Comparison of ENCODE assay signal across 8 cellular contexts in the genomic region with DNA sequence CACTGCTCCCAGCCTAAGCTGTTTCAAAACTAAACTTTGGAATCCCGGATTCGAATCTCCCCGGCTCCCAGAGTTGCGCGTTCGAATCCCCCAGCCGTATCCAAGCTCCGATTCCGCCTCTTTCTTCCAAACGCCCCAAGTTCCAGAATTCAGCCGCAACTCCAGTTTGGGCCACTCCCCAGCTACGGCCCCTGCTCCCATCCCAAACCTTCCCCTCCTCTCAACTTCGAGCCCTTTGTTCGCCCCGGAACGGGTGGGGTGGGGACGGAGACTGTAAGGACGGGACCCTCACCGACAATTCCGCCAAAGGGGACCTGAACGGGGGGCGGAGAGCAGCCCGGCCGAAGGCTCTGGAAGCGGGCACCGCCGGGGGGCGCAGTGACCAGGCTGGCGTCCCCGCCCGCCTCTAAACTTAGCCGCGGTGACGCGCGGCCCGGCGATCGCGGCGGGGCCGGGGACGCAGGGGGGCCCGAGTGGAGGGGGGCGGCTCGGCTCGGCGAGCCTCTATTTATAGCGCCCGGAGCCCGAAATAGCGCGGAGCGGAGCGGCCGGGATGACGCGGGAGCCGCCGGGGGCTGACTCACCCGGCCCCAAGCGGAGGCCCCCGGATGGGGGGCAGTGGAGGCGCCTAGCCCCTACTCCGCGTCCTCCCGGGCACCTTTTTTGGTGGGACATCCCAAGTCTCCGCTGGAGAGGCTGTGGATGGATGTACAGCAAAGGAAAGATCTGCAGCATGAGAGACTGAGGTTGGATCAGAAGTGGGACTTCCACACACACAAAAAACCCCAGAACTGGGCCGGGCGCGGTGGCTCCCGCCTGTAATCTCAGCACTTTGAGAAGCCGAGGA. TPM values are rescaled to one million over a fixed set of nuclear protein-coding genes. Genes with fewer than 3 reads are reported as not detected.
A peak's percentile ranks its signal among the peaks of the same experiment; 100 is the strongest.
DNase-seq lines count a peak whose midpoint lies in the region; ATAC-seq and TF ChIP-seq lines count a peak whose summit lies in the region.

No MANE protein-coding gene starts in this region.

- ATAC-seq in activated CD8-positive, alpha-beta T cell treated with anti-CD3 and anti-CD28 coated beads, Interleukin-2, amount 10 ng/mL, durations not matched to agents 7 days and 5 days: peak; percentile 12
- no peak for ATAC-seq in HG03469 (IDR thresholded peaks at IDR 0.05; ENCODE audit: unreplicated experiment)
- no peak for ATAC-seq in GM18858 (IDR thresholded peaks at IDR 0.05; ENCODE audit: unreplicated experiment)

- DNase-seq in ACHN (peak; percentile 44), GM20000 (ENCODE audit: low spot score) (peak; percentile 61), glomerular visceral epithelial cell (ENCODE audit: extremely low spot score) (peak; percentile 34), posterior vena cava (ENCODE audit: low spot score) (peak; percentile 93), NCI-H1694 treated with DMSO at 0.1 percent for 48 hours (lab: John Stamatoyannopoulos, UW) (no peak)
- no peak for DNase-seq in activated CD8-positive, alpha-beta T cell treated with anti-CD3 and anti-CD28 coated beads, Interleukin-2, amount 10 ng/mL, durations not matched to agents 7 days and 5 days

- TF ChIP-seq CTCF in GM20000 (IDR thresholded peaks at IDR 0.05; ENCODE audit: extremely low read depth, missing control alignments): peak; percentile 39

- peak overlapping the region; percentile 65 for H3K4me3 Mint-ChIP-seq in activated CD8-positive, alpha-beta T cell treated with anti-CD3 and anti-CD28 coated beads, Interleukin-2, amount 10 ng/mL, durations not matched to agents 7 days and 5 days

- H3K36me3 Mint-ChIP-seq in activated CD8-positive, alpha-beta T cell treated with anti-CD3 and anti-CD28 coated beads, Interleukin-2, amount 10 ng/mL, durations not matched to agents 7 days and 5 days (ENCODE audit: low read depth): no peaks in the 10 kb centered on the region

- CTCF ChIA-PET in activated CD8-positive, alpha-beta T cell treated with anti-CD3 and anti-CD28 coated beads, Interleukin-2, amount 10 ng/mL, durations not matched to agents 7 days and 5 days (lab: Charles Lee): interaction anchor here (0.8 to 6.1 kb wide), 8 partner anchors 9 to 87 kb away, joined by 3 to 67 read pairs (median 4); no protein-coding TSS in a partner anchor

- POLR2A ChIA-PET in activated CD8-positive, alpha-beta T cell treated with anti-CD3 and anti-CD28 coated beads, Interleukin-2, amount 10 ng/mL, durations not matched to agents 7 days and 5 days (lab: Charles Lee): interaction anchor here (1.1 kb wide), 1 partner anchor 50 kb away, joined by 7 read pairs; no protein-coding TSS in a partner anchor

- in situ Hi-C loops in ACHN (cut with HindIII; ENCODE audit: low pct_ligation_motif_present, low pct_unique_long_range_greater_than_20kb, low sequenced_read_pairs): no loop called here

- peaks cover 31% of the 10 kb centered on the region for H3K4me1 Mint-ChIP-seq in activated CD8-positive, alpha-beta T cell treated with anti-CD3 and anti-CD28 coated beads, Interleukin-2, amount 10 ng/mL, durations not matched to agents 7 days and 5 days (ENCODE audit: low read depth)

- H3K27ac Mint-ChIP-seq in activated CD8-positive, alpha-beta T cell treated with anti-CD3 and anti-CD28 coated beads, Interleukin-2, amount 10 ng/mL, durations not matched to agents 7 days and 5 days: no peak overlapping the region

- no peaks in the 10 kb centered on the region for H3K9me3 Mint-ChIP-seq in activated CD8-positive, alpha-beta T cell treated with anti-CD3 and anti-CD28 coated beads, Interleukin-2, amount 10 ng/mL, durations not matched to agents 7 days and 5 days (ENCODE audit: insufficient read depth)

- peaks cover 9% of the 10 kb centered on the region for H3K27me3 Mint-ChIP-seq in activated CD8-positive, alpha-beta T cell treated with anti-CD3 and anti-CD28 coated beads, Interleukin-2, amount 10 ng/mL, durations not matched to agents 7 days and 5 days (ENCODE audit: low read depth)

- intact Hi-C loops in posterior vena cava (cut with DNase I): no loop called here

RNA-seq across cellular contexts. Expression of a gene that starts 4.9 kb away (rescaled TPM):
- 10 to 100 TPM; 57.5 to 64.8 TPM for total RNA-seq in activated CD8-positive, alpha-beta T cell treated with anti-CD3 and anti-CD28 coated beads, Interleukin-2, amount 10 ng/mL, durations not matched to agents 7 days and 5 days
- 10 to 100 TPM; 65.0 to 68.4 TPM for total RNA-seq in posterior vena cava

RNA-seq across cellular contexts. Expression of a gene that starts 22.2 kb away (rescaled TPM):
- total RNA-seq in activated CD8-positive, alpha-beta T cell treated with anti-CD3 and anti-CD28 coated beads, Interleukin-2, amount 10 ng/mL, durations not matched to agents 7 days and 5 days: 10 to 100 TPM in 1 of 2 experiments, 1 to 10 TPM in 1; 9.5 to 10.6 TPM
- total RNA-seq in posterior vena cava: 1 to 10 TPM; 4.2 to 4.8 TPM

RNA-seq across cellular contexts. Expression of a gene that starts 23.7 kb away (rescaled TPM):
- total RNA-seq in activated CD8-positive, alpha-beta T cell treated with anti-CD3 and anti-CD28 coated beads, Interleukin-2, amount 10 ng/mL, durations not matched to agents 7 days and 5 days: 10 to 100 TPM; 11.8 to 13.4 TPM
- total RNA-seq in posterior vena cava: 10 to 100 TPM; 20.1 to 31.2 TPM

RNA-seq across cellular contexts. Expression of a gene that starts 39.2 kb away (rescaled TPM):
- total RNA-seq in activated CD8-positive, alpha-beta T cell treated with anti-CD3 and anti-CD28 coated beads, Interleukin-2, amount 10 ng/mL, durations not matched to agents 7 days and 5 days: 100 to 1,000 TPM; 154 to 172 TPM
- total RNA-seq in posterior vena cava: 10 to 100 TPM; 33.2 to 73.0 TPM

RNA-seq across cellular contexts. Expression of a gene that starts 58.2 kb away (rescaled TPM):
- 10 to 100 TPM; 23.7 to 24.4 TPM for total RNA-seq in activated CD8-positive, alpha-beta T cell treated with anti-CD3 and anti-CD28 coated beads, Interleukin-2, amount 10 ng/mL, durations not matched to agents 7 days and 5 days
- total RNA-seq in posterior vena cava: 10 to 100 TPM; 13.6 to 14.1 TPM

Comparison
In these comparisons a context has a peak if more than half of its experiments do, and no peak if none do; other contexts are left out.
1. DNase-seq: peak in ACHN (single experiment), GM20000 (single experiment), glomerular visceral epithelial cell (single experiment) and posterior vena cava (single experiment); none in activated CD8-positive, alpha-beta T cell treated with anti-CD3 and anti-CD28 coated beads, Interleukin-2, amount 10 ng/mL, durations not matched to agents 7 days and 5 days (single experiment) and NCI-H1694 treated with DMSO at 0.1 percent for 48 hours (single experiment).